In genomic region chr1:19811206-19811851, GRCh38 we compare ENCODE assay signal across 9 cellular contexts. TPM values are rescaled to one million over a fixed set of nuclear protein-coding genes. Genes with fewer than 3 reads are reported as not detected.
A peak's percentile ranks its signal among the peaks of the same experiment; 100 is the strongest.
DNase-seq lines count a peak whose midpoint lies in the region; ATAC-seq, FAIRE-seq and TF ChIP-seq lines count a peak whose summit lies in the region.
"Had no signal": no experiment of that assay in that cellular context is flagged by ENCODE, and none has a peak within 500 bp of the region (broad histone marks: within the 10 kb centered on the region; RNA-seq: fewer than 3 reads in every experiment).

No MANE protein-coding gene starts in this region.

- peaks cover 0 to 5% of the 10 kb centered on the region in 2 donors for H3K9me3 ChIP-seq in right atrium auricular region
- no peaks in the 10 kb centered on the region for H3K9me3 ChIP-seq in SU-DHL-6 (ENCODE audit: insufficient read depth, low read length)
- no peaks in the 10 kb centered on the region for H3K9me3 ChIP-seq in astrocyte (ENCODE audit: insufficient read depth, low read depth, low read length)
- H3K9me3 ChIP-seq in liver (ENCODE audit: control insufficient read depth in 4 of 4, low read length in 3 of 4), result no peaks in the 10 kb centered on the region

- H3K4me1 Mint-ChIP-seq in astrocyte (ENCODE audit: low read depth, unreplicated experiment), result no peaks in the 10 kb centered on the region
- H3K4me1 Mint-ChIP-seq: brain had no signal

- H3K4me3 ChIP-seq in right atrium auricular region, result no peak overlapping the region
- H3K4me3 ChIP-seq in SU-DHL-6 (ENCODE audit: insufficient read depth, low read length, poor library complexity, severe bottlenecking), result no peak overlapping the region
- H3K4me3 ChIP-seq in astrocyte (ENCODE audit: insufficient read depth, low read depth, low read length), result no peak overlapping the region
- H3K4me3 ChIP-seq in liver (ENCODE audit: low read depth in 1 of 3, low read length in 3 of 3), result no peak overlapping the region

- intact Hi-C loops in Right ventricle myocardium superior (cut with DNase I), result no loop called here

- no peaks in the 10 kb centered on the region for H3K9me2 ChIP-seq in SU-DHL-6 (replicated peaks; ENCODE audit: insufficient read depth, low read length)

- no peaks in the 10 kb centered on the region for H3K4me1 ChIP-seq in right atrium auricular region
- H3K4me1 ChIP-seq in astrocyte (ENCODE audit: insufficient read depth, low read length), result peaks cover 4% of the 10 kb centered on the region
- H3K4me1 ChIP-seq in liver (ENCODE audit: control insufficient read depth in 4 of 4, insufficient read depth in 4 of 4, low read length in 3 of 4), result peaks cover 8 to 24% (median 19%) of the 10 kb centered on the region in 4 donors

- H2AFZ ChIP-seq in SU-DHL-6 (ENCODE audit: low read depth, low read length, severe bottlenecking), result no peak overlapping the region
- no peak overlapping the region for H2AFZ ChIP-seq in astrocyte (ENCODE audit: low read depth, low read length)

- peak; percentile 67 to 81 for TF ChIP-seq RAD21 in liver (IDR thresholded peaks at IDR 0.05)

- H3K79me2 ChIP-seq in SU-DHL-6 (ENCODE audit: insufficient read depth, low read length), result no peaks in the 10 kb centered on the region
- H3K79me2 ChIP-seq in astrocyte (ENCODE audit: insufficient read depth, low read length), result no peaks in the 10 kb centered on the region

- H3K27ac ChIP-seq in right atrium auricular region, result no peak overlapping the region
- no peak overlapping the region for H3K27ac ChIP-seq in SU-DHL-6 (ENCODE audit: low read depth, low read length)
- no peak overlapping the region for H3K27ac ChIP-seq in astrocyte (ENCODE audit: low read depth, low read length)
- H3K27ac ChIP-seq in liver (ENCODE audit: low read depth in 1 of 2, low read length in 2 of 2), result no peak overlapping the region

- H3K4me2 ChIP-seq in SU-DHL-6 (ENCODE audit: low read depth, low read length, poor library complexity, severe bottlenecking) (no peak overlapping the region), astrocyte (ENCODE audit: low read length) (no peak overlapping the region)

- peak; percentile 59 for ATAC-seq in Right ventricle myocardium superior (ENCODE audit: poor library complexity)
- ATAC-seq in stimulated activated naive CD8-positive, alpha-beta T cell treated with anti-CD3 and anti-CD28 coated beads, Interleukin-15, Interleukin-2, amounts not matched to agents 100 U/mL and 50 U/mL, for 24 hours, result peak; percentile 73

- FAIRE-seq in astrocyte (lab: Jason Lieb, UNC), result no peak

- H4K20me1 ChIP-seq in SU-DHL-6 (ENCODE audit: low read depth, low read length) (no peaks in the 10 kb centered on the region), astrocyte (ENCODE audit: insufficient read depth, low read length) (no peaks in the 10 kb centered on the region)

- H3K36me3 ChIP-seq in right atrium auricular region, result no peaks in the 10 kb centered on the region
- no peaks in the 10 kb centered on the region for H3K36me3 ChIP-seq in SU-DHL-6 (ENCODE audit: low read length)
- H3K36me3 ChIP-seq in astrocyte (ENCODE audit: insufficient read depth, low read length), result no peaks in the 10 kb centered on the region
- H3K36me3 ChIP-seq in liver (ENCODE audit: control insufficient read depth in 4 of 4, insufficient read depth in 3 of 4, low read depth in 1 of 4, low read length in 3 of 4), result no peaks in the 10 kb centered on the region

- H3K4me3 Mint-ChIP-seq in astrocyte (ENCODE audit: unreplicated experiment), result no peak overlapping the region

- H3K27me3 ChIP-seq in right atrium auricular region (no peaks in the 10 kb centered on the region), SU-DHL-6 (ENCODE audit: low read length) (no peaks in the 10 kb centered on the region), astrocyte (ENCODE audit: insufficient read depth, low read length) (no peaks in the 10 kb centered on the region), liver (ENCODE audit: control insufficient read depth in 4 of 4, insufficient read depth in 4 of 4, low read length in 3 of 4) (no peaks in the 10 kb centered on the region)

- peaks cover 24% of the 10 kb centered on the region for H3K27me3 Mint-ChIP-seq in astrocyte (ENCODE audit: low read depth, unreplicated experiment)

- TF ChIP-seq CTCF in right atrium auricular region (IDR thresholded peaks at IDR 0.05) (peak in 1 of 2 donors; percentile 52), SU-DHL-6 (IDR thresholded peaks at IDR 0.05; ENCODE audit: insufficient read depth, low read length, poor library complexity, severe bottlenecking) (peak; percentile 45), astrocyte (IDR thresholded peaks at IDR 0.05; ENCODE audit: insufficient read depth, low read depth, low read length) (no peak), liver (IDR thresholded peaks at IDR 0.05; ENCODE audit: low read depth, low read length, missing input control) (peak; percentile 50)

- H3K36me3 Mint-ChIP-seq in astrocyte (ENCODE audit: low read depth, unreplicated experiment), result no peaks in the 10 kb centered on the region
- H3K36me3 Mint-ChIP-seq: brain had no signal

- peaks cover 4% of the 10 kb centered on the region for H3K9me3 Mint-ChIP-seq in astrocyte (ENCODE audit: unreplicated experiment)

- WGBS in liver, result 67% methylated on average over 5 of the region's 5 CpGs

- no peaks in the 10 kb centered on the region for H3F3A ChIP-seq in SU-DHL-6 (ENCODE audit: insufficient read depth)

- H3K27ac Mint-ChIP-seq in astrocyte (ENCODE audit: unreplicated experiment), result no peak overlapping the region
- H3K27ac Mint-ChIP-seq: brain had no signal

- DNase-seq in Right ventricle myocardium superior (peak; percentile 52), right atrium auricular region (ENCODE audit: low spot score) (no peak), astrocyte (ENCODE audit: low read depth) (peak; percentile 8), kidney glomerular epithelial cell (lab: John Stamatoyannopoulos, UW) (no peak), SIG-M5 (lab: John Stamatoyannopoulos, UW) (no peak)
- DNase-seq in stimulated activated naive CD8-positive, alpha-beta T cell treated with anti-CD3 and anti-CD28 coated beads, Interleukin-15, Interleukin-2, amounts not matched to agents 100 U/mL and 50 U/mL, for 24 hours, result peak; percentile 60

- H3K9ac ChIP-seq in SU-DHL-6 (ENCODE audit: low read length), result no peak overlapping the region
- H3K9ac ChIP-seq in astrocyte (ENCODE audit: low read length), result no peak overlapping the region
- H3K9ac ChIP-seq in liver (ENCODE audit: low read depth in 1 of 2, low read length in 2 of 2), result no peak overlapping the region

TF ChIP-seq in liver, 16 proteins besides CTCF, POLR2A, EP300 and RAD21:
- TF ChIP-seq YY1 (IDR thresholded peaks at IDR 0.05) (peak; percentile 22), FOXA2 (IDR thresholded peaks at IDR 0.05) (no peak), MAX (IDR thresholded peaks at IDR 0.05) (no peak), FOXA1 (IDR thresholded peaks at IDR 0.05) (no peak)

RNA-seq across cellular contexts. Expression of gene RNF186, which starts 3.8 kb away (rescaled TPM):
- total RNA-seq in Right ventricle myocardium superior (not detected), right atrium auricular region (not detected), astrocyte (not detected in 2 replicates), liver (under 1 TPM; 0.17 to 0.33 TPM)
- under 1 TPM; 0.23 to 0.38 TPM for polyA plus RNA-seq in liver

RNA-seq across cellular contexts. Expression of gene TMCO4, which starts 11.6 kb away (rescaled TPM):
- total RNA-seq in Right ventricle myocardium superior (8.1 TPM), right atrium auricular region (10 to 100 TPM in 1 of 2 donors, 1 to 10 TPM in 1; 5.7 to 10.7 TPM), astrocyte (1.8 and 2.4 TPM in 2 replicates), liver (1 to 10 TPM; 5.2 to 9.5 TPM)
- polyA plus RNA-seq in liver, result 1 to 10 TPM; 4.0 to 6.8 TPM

Comparison
In these comparisons a context has a peak if more than half of its experiments do, and no peak if none do; other contexts are left out.
1. DNase-seq: peak in Right ventricle myocardium superior (single experiment), astrocyte (single experiment) and stimulated activated naive CD8-positive, alpha-beta T cell treated with anti-CD3 and anti-CD28 coated beads, Interleukin-15, Interleukin-2, amounts not matched to agents 100 U/mL and 50 U/mL, for 24 hours (single experiment); none in right atrium auricular region (single experiment), kidney glomerular epithelial cell (single experiment) and SIG-M5 (single experiment).